1 cellular context compared by ENCODE assay signal in the genomic region with DNA sequence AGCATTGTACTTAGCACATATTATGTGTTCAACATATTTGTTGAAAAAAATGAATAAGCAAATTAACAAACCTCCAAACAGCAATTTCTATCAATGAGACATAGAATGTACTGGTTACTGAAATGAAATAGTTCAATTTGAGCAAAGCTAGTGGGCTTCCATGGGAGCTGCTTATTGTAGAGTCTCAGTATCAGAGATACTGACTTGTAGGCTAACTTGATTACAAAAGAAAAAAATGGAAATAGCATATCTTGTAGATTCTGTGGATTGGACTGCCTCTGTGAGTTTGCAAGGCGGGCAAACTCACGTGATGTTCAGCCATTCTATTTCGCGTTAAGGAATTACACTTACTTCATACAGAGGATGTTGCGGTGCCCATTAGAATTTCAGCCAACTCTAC.
TF ChIP-seq lines count a peak whose summit lies in the region.

No MANE protein-coding gene starts in this region.

TF ChIP-seq in HepG2, 621 proteins besides CTCF, POLR2A, EP300 and RAD21:
- TF ChIP-seq, protein P1, sequence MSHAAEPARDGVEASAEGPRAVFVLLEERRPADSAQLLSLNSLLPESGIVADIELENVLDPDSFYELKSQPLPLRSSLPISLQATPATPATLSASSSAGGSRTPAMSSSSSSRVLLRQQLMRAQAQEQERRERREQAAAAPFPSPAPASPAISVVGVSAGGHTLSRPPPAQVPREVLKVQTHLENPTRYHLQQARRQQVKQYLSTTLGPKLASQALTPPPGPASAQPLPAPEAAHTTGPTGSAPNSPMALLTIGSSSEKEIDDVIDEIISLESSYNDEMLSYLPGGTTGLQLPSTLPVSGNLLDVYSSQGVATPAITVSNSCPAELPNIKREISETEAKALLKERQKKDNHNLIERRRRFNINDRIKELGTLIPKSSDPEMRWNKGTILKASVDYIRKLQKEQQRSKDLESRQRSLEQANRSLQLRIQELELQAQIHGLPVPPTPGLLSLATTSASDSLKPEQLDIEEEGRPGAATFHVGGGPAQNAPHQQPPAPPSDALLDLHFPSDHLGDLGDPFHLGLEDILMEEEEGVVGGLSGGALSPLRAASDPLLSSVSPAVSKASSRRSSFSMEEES (CRISPR knock-in tag; IDR thresholded peaks at IDR 0.05) = no peak
- TF ChIP-seq ZNF878 (CRISPR knock-in tag; IDR thresholded peaks at IDR 0.05) (no peak), ZNF12 (CRISPR knock-in tag; IDR thresholded peaks at IDR 0.05) (0 out of 2 replicates have a peak, but pooled peaks have one; percentile 31), NCOA1 (CRISPR knock-in tag; IDR thresholded peaks at IDR 0.05) (no peak)
